In the genomic region with DNA sequence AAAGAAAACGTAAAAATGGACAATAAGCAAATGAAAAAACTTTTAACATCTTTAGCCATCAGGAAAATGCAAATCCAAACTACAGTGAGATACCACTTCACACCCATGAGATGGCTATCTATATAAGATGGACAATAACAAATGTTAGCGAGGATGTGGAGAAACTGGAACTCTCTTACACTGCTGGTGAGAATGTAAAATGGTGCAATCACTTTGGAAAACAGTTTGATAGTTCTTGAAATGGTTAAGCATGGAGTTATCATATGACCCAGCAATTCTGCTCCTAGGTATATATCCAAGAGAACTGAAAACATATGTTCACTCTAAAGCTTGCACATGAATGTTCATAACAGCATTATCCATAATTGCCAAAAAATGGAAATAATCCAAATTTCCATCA, we compare ENCODE assay signal across 3 cellular contexts.
TF ChIP-seq lines count a peak whose summit lies in the region.

No MANE protein-coding gene starts in this region.

TF ChIP-seq in A549, 52 proteins besides CTCF, POLR2A, EP300 and RAD21 (continued from another document):
- TF ChIP-seq RCOR1 (IDR thresholded peaks at IDR 0.05; ENCODE audit: low read depth, low read length) = no peak
- TF ChIP-seq PHF8 (IDR thresholded peaks at IDR 0.05; ENCODE audit: borderline replicate concordance, low read depth) = no peak
- no peak for TF ChIP-seq CBX8 (IDR thresholded peaks at IDR 0.05)
- TF ChIP-seq HEYL (CRISPR knock-in tag; IDR thresholded peaks at IDR 0.05) = no peak
- TF ChIP-seq GATA3 (IDR thresholded peaks at IDR 0.05; ENCODE audit: borderline replicate concordance) = no peak
- no peak for TF ChIP-seq POLR2AphosphoS2 (conservative IDR thresholded peaks at IDR 0.05; ENCODE audit: low read length)
- no peak for TF ChIP-seq ZNF302 (CRISPR knock-in tag; IDR thresholded peaks at IDR 0.05)
- TF ChIP-seq CHD4 (IDR thresholded peaks at IDR 0.05; ENCODE audit: borderline replicate concordance) = no peak
- TF ChIP-seq NFE2L2 (conservative IDR thresholded peaks at IDR 0.05; ENCODE audit: low read length) = no peak
- no peak for TF ChIP-seq BHLHE40 (IDR thresholded peaks at IDR 0.05; ENCODE audit: low read depth, low read length)
- TF ChIP-seq JUNB (IDR thresholded peaks at IDR 0.05) = no peak
- TF ChIP-seq, protein P1, sequence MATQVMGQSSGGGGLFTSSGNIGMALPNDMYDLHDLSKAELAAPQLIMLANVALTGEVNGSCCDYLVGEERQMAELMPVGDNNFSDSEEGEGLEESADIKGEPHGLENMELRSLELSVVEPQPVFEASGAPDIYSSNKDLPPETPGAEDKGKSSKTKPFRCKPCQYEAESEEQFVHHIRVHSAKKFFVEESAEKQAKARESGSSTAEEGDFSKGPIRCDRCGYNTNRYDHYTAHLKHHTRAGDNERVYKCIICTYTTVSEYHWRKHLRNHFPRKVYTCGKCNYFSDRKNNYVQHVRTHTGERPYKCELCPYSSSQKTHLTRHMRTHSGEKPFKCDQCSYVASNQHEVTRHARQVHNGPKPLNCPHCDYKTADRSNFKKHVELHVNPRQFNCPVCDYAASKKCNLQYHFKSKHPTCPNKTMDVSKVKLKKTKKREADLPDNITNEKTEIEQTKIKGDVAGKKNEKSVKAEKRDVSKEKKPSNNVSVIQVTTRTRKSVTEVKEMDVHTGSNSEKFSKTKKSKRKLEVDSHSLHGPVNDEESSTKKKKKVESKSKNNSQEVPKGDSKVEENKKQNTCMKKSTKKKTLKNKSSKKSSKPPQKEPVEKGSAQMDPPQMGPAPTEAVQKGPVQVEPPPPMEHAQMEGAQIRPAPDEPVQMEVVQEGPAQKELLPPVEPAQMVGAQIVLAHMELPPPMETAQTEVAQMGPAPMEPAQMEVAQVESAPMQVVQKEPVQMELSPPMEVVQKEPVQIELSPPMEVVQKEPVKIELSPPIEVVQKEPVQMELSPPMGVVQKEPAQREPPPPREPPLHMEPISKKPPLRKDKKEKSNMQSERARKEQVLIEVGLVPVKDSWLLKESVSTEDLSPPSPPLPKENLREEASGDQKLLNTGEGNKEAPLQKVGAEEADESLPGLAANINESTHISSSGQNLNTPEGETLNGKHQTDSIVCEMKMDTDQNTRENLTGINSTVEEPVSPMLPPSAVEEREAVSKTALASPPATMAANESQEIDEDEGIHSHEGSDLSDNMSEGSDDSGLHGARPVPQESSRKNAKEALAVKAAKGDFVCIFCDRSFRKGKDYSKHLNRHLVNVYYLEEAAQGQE (IDR thresholded peaks at IDR 0.05) = no peak

TF ChIP-seq in HEK293, 187 proteins besides CTCF, POLR2A, EP300 and RAD21 (continued from another document):
- TF ChIP-seq, protein P2, sequence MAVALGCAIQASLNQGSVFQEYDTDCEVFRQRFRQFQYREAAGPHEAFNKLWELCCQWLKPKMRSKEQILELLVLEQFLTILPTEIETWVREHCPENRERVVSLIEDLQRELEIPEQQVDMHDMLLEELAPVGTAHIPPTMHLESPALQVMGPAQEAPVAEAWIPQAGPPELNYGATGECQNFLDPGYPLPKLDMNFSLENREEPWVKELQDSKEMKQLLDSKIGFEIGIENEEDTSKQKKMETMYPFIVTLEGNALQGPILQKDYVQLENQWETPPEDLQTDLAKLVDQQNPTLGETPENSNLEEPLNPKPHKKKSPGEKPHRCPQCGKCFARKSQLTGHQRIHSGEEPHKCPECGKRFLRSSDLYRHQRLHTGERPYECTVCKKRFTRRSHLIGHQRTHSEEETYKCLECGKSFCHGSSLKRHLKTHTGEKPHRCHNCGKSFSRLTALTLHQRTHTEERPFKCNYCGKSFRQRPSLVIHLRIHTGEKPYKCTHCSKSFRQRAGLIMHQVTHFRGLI (tag by site-specific recombination; IDR thresholded peaks at IDR 0.05) = no peak
- TF ChIP-seq ZNF140 (tag by site-specific recombination; IDR thresholded peaks at IDR 0.05) = peak; percentile 19; the same call in 1 of the 2 replicates
- no peak for TF ChIP-seq ZNF274 (IDR thresholded peaks at IDR 0.05; ENCODE audit: low read length)
- no peak for TF ChIP-seq ZNF274 (tag by site-specific recombination; IDR thresholded peaks at IDR 0.05; ENCODE audit: borderline replicate concordance)
- TF ChIP-seq ZNF10 (tag by site-specific recombination; IDR thresholded peaks at IDR 0.05) = no peak

TF ChIP-seq in K562, 482 proteins besides CTCF, POLR2A, EP300 and RAD21 (continued from another document and continues in another):
- TF ChIP-seq POLR3G (IDR thresholded peaks at IDR 0.05; ENCODE audit: extremely low read depth, insufficient read length, insufficient replicate concordance) (no peak), SNAPC5 (CRISPR knock-in tag; IDR thresholded peaks at IDR 0.05) (no peak), CREB3L1 (IDR thresholded peaks at IDR 0.05; ENCODE audit: borderline replicate concordance, low read depth) (no peak), ZNF584 (CRISPR knock-in tag; IDR thresholded peaks at IDR 0.05; ENCODE audit: low read depth) (no peak), EZH2 (IDR thresholded peaks at IDR 0.05; ENCODE audit: borderline replicate concordance, low read depth, low read length) (no peak), RNF2 (IDR thresholded peaks at IDR 0.05) (no peak), CEBPG (CRISPR knock-in tag; IDR thresholded peaks at IDR 0.05) (no peak), CEBPG (tag; conservative IDR thresholded peaks at IDR 0.05 in 1 of 2, IDR thresholded peaks at IDR 0.05 in 1 of 2) (peak; percentile 77 to 84), ZMIZ1 (IDR thresholded peaks at IDR 0.05; ENCODE audit: low read depth in 2 of 2, low read length in 2 of 2) (no peak), TRIM24 (IDR thresholded peaks at IDR 0.05) (peak in 1 of 2 experiments; percentile 76; a peak in 1 of 4 replicates), CREBBP (IDR thresholded peaks at IDR 0.05; ENCODE audit: low read depth, low read length) (no peak), KDM1A (IDR thresholded peaks at IDR 0.05) (no peak), SMARCB1 (IDR thresholded peaks at IDR 0.05; ENCODE audit: insufficient read length, low read depth) (no peak), ZNF75A (CRISPR knock-in tag; IDR thresholded peaks at IDR 0.05) (no peak)
- TF ChIP-seq, protein P3, sequence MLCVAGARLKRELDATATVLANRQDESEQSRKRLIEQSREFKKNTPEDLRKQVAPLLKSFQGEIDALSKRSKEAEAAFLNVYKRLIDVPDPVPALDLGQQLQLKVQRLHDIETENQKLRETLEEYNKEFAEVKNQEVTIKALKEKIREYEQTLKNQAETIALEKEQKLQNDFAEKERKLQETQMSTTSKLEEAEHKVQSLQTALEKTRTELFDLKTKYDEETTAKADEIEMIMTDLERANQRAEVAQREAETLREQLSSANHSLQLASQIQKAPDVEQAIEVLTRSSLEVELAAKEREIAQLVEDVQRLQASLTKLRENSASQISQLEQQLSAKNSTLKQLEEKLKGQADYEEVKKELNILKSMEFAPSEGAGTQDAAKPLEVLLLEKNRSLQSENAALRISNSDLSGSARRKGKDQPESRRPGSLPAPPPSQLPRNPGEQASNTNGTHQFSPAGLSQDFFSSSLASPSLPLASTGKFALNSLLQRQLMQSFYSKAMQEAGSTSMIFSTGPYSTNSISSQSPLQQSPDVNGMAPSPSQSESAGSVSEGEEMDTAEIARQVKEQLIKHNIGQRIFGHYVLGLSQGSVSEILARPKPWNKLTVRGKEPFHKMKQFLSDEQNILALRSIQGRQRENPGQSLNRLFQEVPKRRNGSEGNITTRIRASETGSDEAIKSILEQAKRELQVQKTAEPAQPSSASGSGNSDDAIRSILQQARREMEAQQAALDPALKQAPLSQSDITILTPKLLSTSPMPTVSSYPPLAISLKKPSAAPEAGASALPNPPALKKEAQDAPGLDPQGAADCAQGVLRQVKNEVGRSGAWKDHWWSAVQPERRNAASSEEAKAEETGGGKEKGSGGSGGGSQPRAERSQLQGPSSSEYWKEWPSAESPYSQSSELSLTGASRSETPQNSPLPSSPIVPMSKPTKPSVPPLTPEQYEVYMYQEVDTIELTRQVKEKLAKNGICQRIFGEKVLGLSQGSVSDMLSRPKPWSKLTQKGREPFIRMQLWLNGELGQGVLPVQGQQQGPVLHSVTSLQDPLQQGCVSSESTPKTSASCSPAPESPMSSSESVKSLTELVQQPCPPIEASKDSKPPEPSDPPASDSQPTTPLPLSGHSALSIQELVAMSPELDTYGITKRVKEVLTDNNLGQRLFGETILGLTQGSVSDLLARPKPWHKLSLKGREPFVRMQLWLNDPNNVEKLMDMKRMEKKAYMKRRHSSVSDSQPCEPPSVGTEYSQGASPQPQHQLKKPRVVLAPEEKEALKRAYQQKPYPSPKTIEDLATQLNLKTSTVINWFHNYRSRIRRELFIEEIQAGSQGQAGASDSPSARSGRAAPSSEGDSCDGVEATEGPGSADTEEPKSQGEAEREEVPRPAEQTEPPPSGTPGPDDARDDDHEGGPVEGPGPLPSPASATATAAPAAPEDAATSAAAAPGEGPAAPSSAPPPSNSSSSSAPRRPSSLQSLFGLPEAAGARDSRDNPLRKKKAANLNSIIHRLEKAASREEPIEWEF (CRISPR knock-in tag; IDR thresholded peaks at IDR 0.05) = no peak
- TF ChIP-seq, protein P4, sequence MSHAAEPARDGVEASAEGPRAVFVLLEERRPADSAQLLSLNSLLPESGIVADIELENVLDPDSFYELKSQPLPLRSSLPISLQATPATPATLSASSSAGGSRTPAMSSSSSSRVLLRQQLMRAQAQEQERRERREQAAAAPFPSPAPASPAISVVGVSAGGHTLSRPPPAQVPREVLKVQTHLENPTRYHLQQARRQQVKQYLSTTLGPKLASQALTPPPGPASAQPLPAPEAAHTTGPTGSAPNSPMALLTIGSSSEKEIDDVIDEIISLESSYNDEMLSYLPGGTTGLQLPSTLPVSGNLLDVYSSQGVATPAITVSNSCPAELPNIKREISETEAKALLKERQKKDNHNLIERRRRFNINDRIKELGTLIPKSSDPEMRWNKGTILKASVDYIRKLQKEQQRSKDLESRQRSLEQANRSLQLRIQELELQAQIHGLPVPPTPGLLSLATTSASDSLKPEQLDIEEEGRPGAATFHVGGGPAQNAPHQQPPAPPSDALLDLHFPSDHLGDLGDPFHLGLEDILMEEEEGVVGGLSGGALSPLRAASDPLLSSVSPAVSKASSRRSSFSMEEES (CRISPR knock-in tag; IDR thresholded peaks at IDR 0.05) = no peak
